In genomic region chrX:34879876-34880275, GRCh38 we compare ENCODE assay signal across 33 cellular contexts.
"Had no signal": no experiment of that assay in that cellular context is flagged by ENCODE, and none has a peak within 500 bp of the region (broad histone marks: within the 10 kb centered on the region; RNA-seq: fewer than 3 reads in every experiment).

No MANE protein-coding gene starts in this region.

- H3K9me3 ChIP-seq: Peyer's patch had no signal

- H3K27ac Mint-ChIP-seq: activated CD4-positive, alpha-beta T cell treated with anti-CD3 and anti-CD28 coated beads for 36 hours; activated CD4-positive, alpha-beta T cell treated with anti-CD3 and anti-CD28 coated beads, Interleukin-2, amount 10 ng/mL, durations not matched to agents 7 days and 5 days; activated naive CD4-positive, alpha-beta T cell treated with anti-CD3 and anti-CD28 coated beads, Interleukin-2, amount 10 ng/mL, durations not matched to agents 7 days and 5 days; activated naive CD8-positive, alpha-beta T cell; activated naive CD8-positive, alpha-beta T cell treated with anti-CD3 and anti-CD28 coated beads, Interleukin-2, amount 50 U/mL, for 24 hours; activated T-helper 1 cell treated with anti-CD3 and anti-CD28 coated beads, Interleukin-12 subunit alpha, Interleukin-12 subunit beta, Interleukin-2, Interleukin-4 antibody, amounts not matched to agents 30 ng/mL and 10 ng/mL and 1 ng/mL, durations not matched to agents 14 hours and 24 hours and 36 hours; T-helper 1 cell treated with Interleukin-12 subunit alpha and Interleukin-12 subunit beta and Interleukin-4 antibody, amounts not matched to agents 30 μg/mL and 1 μg/mL, for 36 hours; T-helper 2 cell treated with Interferon-gamma antibody and Interleukin-4, amounts not matched to agents 5 μg/mL and 100 μg/mL, for 36 hours; WTC11 had no signal

- H3K4me1 ChIP-seq: Peyer's patch had no signal

- H3K27me3 ChIP-seq: cardiac muscle cell, Peyer's patch had no signal

- ATAC-seq: activated CD4-positive, alpha-beta T cell treated with anti-CD3 and anti-CD28 coated beads for 36 hours; activated CD4-positive, CD25-positive, alpha-beta regulatory T cell treated with anti-CD3 and anti-CD28 coated beads, Interleukin-2, amount 50 U/mL, for 24 hours; activated naive CD8-positive, alpha-beta T cell treated with anti-CD3 and anti-CD28 coated beads, Interleukin-2, amount 50 U/mL, for 24 hours; activated T-cell treated with anti-CD3 and anti-CD28 coated beads, Interleukin-2, amount 50 U/mL, for 4 hours; WTC11 had no signal

- H3K36me3 ChIP-seq: cardiac muscle cell, Peyer's patch had no signal

- H3K27me3 Mint-ChIP-seq: activated CD4-positive, alpha-beta T cell treated with anti-CD3 and anti-CD28 coated beads for 36 hours; activated CD4-positive, alpha-beta T cell treated with anti-CD3 and anti-CD28 coated beads, Interleukin-2, amount 10 ng/mL, durations not matched to agents 7 days and 5 days; activated naive CD4-positive, alpha-beta T cell treated with anti-CD3 and anti-CD28 coated beads, Interleukin-2, amount 10 ng/mL, durations not matched to agents 7 days and 5 days; activated naive CD8-positive, alpha-beta T cell; activated naive CD8-positive, alpha-beta T cell treated with anti-CD3 and anti-CD28 coated beads, Interleukin-2, amount 50 U/mL, for 24 hours; central memory CD8-positive, alpha-beta T cell had no signal

- H3K9me3 Mint-ChIP-seq: activated CD4-positive, alpha-beta T cell treated with anti-CD3 and anti-CD28 coated beads, Interleukin-2, amount 10 ng/mL, durations not matched to agents 7 days and 5 days; activated naive CD4-positive, alpha-beta T cell treated with anti-CD3 and anti-CD28 coated beads, Interleukin-2, amount 10 ng/mL, durations not matched to agents 7 days and 5 days; activated naive CD8-positive, alpha-beta T cell treated with anti-CD3 and anti-CD28 coated beads, Interleukin-2, amount 50 U/mL, for 24 hours; activated T-cell treated with anti-CD3 and anti-CD28 coated beads, Interleukin-2, amount 50 U/mL, for 4 hours; activated T-helper 1 cell treated with anti-CD3 and anti-CD28 coated beads, Interleukin-12 subunit alpha, Interleukin-12 subunit beta, Interleukin-2, Interleukin-4 antibody, amounts not matched to agents 30 ng/mL and 10 ng/mL and 1 ng/mL, durations not matched to agents 14 hours and 24 hours and 36 hours; T-helper 1 cell treated with Interleukin-12 subunit alpha and Interleukin-12 subunit beta and Interleukin-4 antibody, amounts not matched to agents 30 μg/mL and 1 μg/mL, for 36 hours; T-helper 2 cell treated with Interferon-gamma antibody and Interleukin-4, amounts not matched to agents 5 μg/mL and 100 μg/mL, for 36 hours; WTC11 had no signal

- H3K4me1 Mint-ChIP-seq: activated CD4-positive, alpha-beta T cell treated with anti-CD3 and anti-CD28 coated beads for 36 hours; activated CD4-positive, alpha-beta T cell treated with anti-CD3 and anti-CD28 coated beads, Interleukin-2, amount 10 ng/mL, durations not matched to agents 7 days and 5 days; activated naive CD4-positive, alpha-beta T cell treated with anti-CD3 and anti-CD28 coated beads, Interleukin-2, amount 10 ng/mL, durations not matched to agents 7 days and 5 days; activated naive CD8-positive, alpha-beta T cell treated with anti-CD3 and anti-CD28 coated beads, Interleukin-2, amount 50 U/mL, for 24 hours; central memory CD8-positive, alpha-beta T cell; WTC11 had no signal

- H3K36me3 Mint-ChIP-seq: activated naive CD4-positive, alpha-beta T cell treated with anti-CD3 and anti-CD28 coated beads, Interleukin-2, amount 10 ng/mL, durations not matched to agents 7 days and 5 days; activated naive CD8-positive, alpha-beta T cell; WTC11 had no signal

- H3K4me3 ChIP-seq: cardiac muscle cell, Peyer's patch, SK-N-MC had no signal

- H3K4me3 Mint-ChIP-seq: activated CD4-positive, alpha-beta T cell treated with anti-CD3 and anti-CD28 coated beads for 36 hours; activated CD4-positive, alpha-beta T cell treated with anti-CD3 and anti-CD28 coated beads, Interleukin-2, amount 10 ng/mL, durations not matched to agents 7 days and 5 days; activated naive CD4-positive, alpha-beta T cell treated with anti-CD3 and anti-CD28 coated beads, Interleukin-2, amount 10 ng/mL, durations not matched to agents 7 days and 5 days; activated naive CD8-positive, alpha-beta T cell; activated naive CD8-positive, alpha-beta T cell treated with anti-CD3 and anti-CD28 coated beads, Interleukin-2, amount 50 U/mL, for 24 hours; activated T-cell treated with anti-CD3 and anti-CD28 coated beads, Interleukin-2, amount 50 U/mL, for 4 hours; activated T-helper 1 cell treated with anti-CD3 and anti-CD28 coated beads, Interleukin-12 subunit alpha, Interleukin-12 subunit beta, Interleukin-2, Interleukin-4 antibody, amounts not matched to agents 30 ng/mL and 10 ng/mL and 1 ng/mL, durations not matched to agents 14 hours and 24 hours and 36 hours; central memory CD8-positive, alpha-beta T cell; T-helper 1 cell treated with Interleukin-12 subunit alpha and Interleukin-12 subunit beta and Interleukin-4 antibody, amounts not matched to agents 30 μg/mL and 1 μg/mL, for 36 hours; T-helper 2 cell treated with Interferon-gamma antibody and Interleukin-4, amounts not matched to agents 5 μg/mL and 100 μg/mL, for 36 hours; WTC11 had no signal

- H3K27ac ChIP-seq: cardiac muscle cell, Peyer's patch, SK-N-MC had no signal

- DNase-seq: activated CD4-positive, alpha-beta T cell treated with anti-CD3 and anti-CD28 coated beads for 36 hours; activated CD4-positive, alpha-beta T cell treated with anti-CD3 and anti-CD28 coated beads, Interleukin-2, amount 10 ng/mL, durations not matched to agents 7 days and 5 days; activated CD4-positive, alpha-beta T cell treated with anti-CD3 and anti-CD28 coated beads, Interleukin-2, amount 50 U/mL, for 48 hours; activated CD8-positive, alpha-beta memory T cell treated with anti-CD3 and anti-CD28 coated beads, Interleukin-2, amount 50 U/mL, for 4 hours; activated naive CD4-positive, alpha-beta T cell treated with anti-CD3 and anti-CD28 coated beads, Interleukin-2, amount 10 ng/mL, durations not matched to agents 7 days and 5 days; activated naive CD8-positive, alpha-beta T cell treated with anti-CD3 and anti-CD28 coated beads, Interleukin-2, amount 50 U/mL, for 24 hours; activated T-cell treated with anti-CD3 and anti-CD28 coated beads for 4 hours; activated T-cell treated with anti-CD3 and anti-CD28 coated beads, Interleukin-2, amount 50 U/mL, for 4 hours; amniotic stem cell; aorta; NCI-H1092 treated with DMSO at 0.1 percent for 48 hours; NCI-H1417; NCI-H146; NCI-H187; NCI-H2029 treated with DMSO at 0.1 percent for 48 hours; NCI-H2107; NCI-H2171; NCI-H510A; NCI-H526; NCI-H748 treated with DMSO at 0.1 percent for 48 hours; NK-92 treated with Interleukin-12 subunit alpha and Interleukin-12 subunit beta, amount 100 ng/mL, for 24 hours; Peyer's patch; Right ventricle myocardium superior; RPMI8226 had no signal
